Comparison of ENCODE assay signal across 2 cellular contexts in genomic region chr2:33377048-33377447, GRCh38.
TF ChIP-seq lines count a peak whose summit lies in the region.

No MANE protein-coding gene starts in this region.

TF ChIP-seq in SK-N-SH treated with all-trans-retinoic acid at 6 μM for 48 hours, 23 proteins besides CTCF, POLR2A, EP300 and RAD21:
- no peak for TF ChIP-seq TCF4 (CRISPR knock-in tag; IDR thresholded peaks at IDR 0.05; ENCODE audit: borderline replicate concordance)
- TF ChIP-seq CREB5 (CRISPR knock-in tag; IDR thresholded peaks at IDR 0.05; ENCODE audit: low read depth), result no peak
- no peak for TF ChIP-seq ZNF8 (CRISPR knock-in tag; IDR thresholded peaks at IDR 0.05)
- TF ChIP-seq POU6F1 (CRISPR knock-in tag; IDR thresholded peaks at IDR 0.05; ENCODE audit: borderline replicate concordance, low read depth), result no peak
- no peak for TF ChIP-seq ESRRG (CRISPR knock-in tag; IDR thresholded peaks at IDR 0.05)
- TF ChIP-seq SNAI2 (CRISPR knock-in tag; IDR thresholded peaks at IDR 0.05), result no peak
- no peak for TF ChIP-seq RARB (CRISPR knock-in tag; IDR thresholded peaks at IDR 0.05)
- no peak for TF ChIP-seq ZFP30 (CRISPR knock-in tag; IDR thresholded peaks at IDR 0.05)
- TF ChIP-seq TSHZ2 (CRISPR knock-in tag; IDR thresholded peaks at IDR 0.05), result no peak
- no peak for TF ChIP-seq GLIS3 (CRISPR knock-in tag; IDR thresholded peaks at IDR 0.05)
- TF ChIP-seq BACH2 (CRISPR knock-in tag; IDR thresholded peaks at IDR 0.05; ENCODE audit: borderline replicate concordance), result no peak
- no peak for TF ChIP-seq ARNTL (CRISPR knock-in tag; IDR thresholded peaks at IDR 0.05; ENCODE audit: borderline replicate concordance, low read depth)
- TF ChIP-seq OSR1 (CRISPR knock-in tag; IDR thresholded peaks at IDR 0.05), result no peak
- no peak for TF ChIP-seq ZC3H10 (CRISPR knock-in tag; IDR thresholded peaks at IDR 0.05)
- TF ChIP-seq ZFP3 (CRISPR knock-in tag; IDR thresholded peaks at IDR 0.05), result no peak
- TF ChIP-seq ZNF70 (CRISPR knock-in tag; IDR thresholded peaks at IDR 0.05), result no peak
- TF ChIP-seq ISL1 (CRISPR knock-in tag; IDR thresholded peaks at IDR 0.05), result no peak
- no peak for TF ChIP-seq TOX (CRISPR knock-in tag; IDR thresholded peaks at IDR 0.05; ENCODE audit: borderline replicate concordance)
- TF ChIP-seq CSDC2 (CRISPR knock-in tag; IDR thresholded peaks at IDR 0.05), result no peak
- no peak for TF ChIP-seq PATZ1 (CRISPR knock-in tag; IDR thresholded peaks at IDR 0.05; ENCODE audit: borderline replicate concordance)

TF ChIP-seq in SK-N-SH, 30 proteins besides CTCF, POLR2A, EP300 and RAD21:
- TF ChIP-seq POLR2AphosphoS5 (IDR thresholded peaks at IDR 0.05; ENCODE audit: low read depth, low read length), result no peak
- no peak for TF ChIP-seq USF1 (IDR thresholded peaks at IDR 0.05; ENCODE audit: borderline replicate concordance, low read depth)
- TF ChIP-seq NRF1 (IDR thresholded peaks at IDR 0.05; ENCODE audit: low read depth, low read length), result no peak
- no peak for TF ChIP-seq TEAD4 (IDR thresholded peaks at IDR 0.05; ENCODE audit: borderline replicate concordance, insufficient read depth)
- TF ChIP-seq EZH2phosphoT487 (IDR thresholded peaks at IDR 0.05; ENCODE audit: borderline replicate concordance, low read depth), result no peak
- TF ChIP-seq SIN3A (IDR thresholded peaks at IDR 0.05; ENCODE audit: borderline replicate concordance, low read depth, low read length), result no peak
- no peak for TF ChIP-seq GATA2 (CRISPR knock-in tag; IDR thresholded peaks at IDR 0.05)
- TF ChIP-seq GABPA (IDR thresholded peaks at IDR 0.05; ENCODE audit: low read depth), result no peak
- TF ChIP-seq FOSL2 (IDR thresholded peaks at IDR 0.05; ENCODE audit: borderline replicate concordance, low read depth), result no peak; the same call in 1 of the 2 replicates
- no peak for TF ChIP-seq FOXM1 (IDR thresholded peaks at IDR 0.05; ENCODE audit: low read depth)
- no peak for TF ChIP-seq YY1 (IDR thresholded peaks at IDR 0.05; ENCODE audit: low read depth)
- no peak for TF ChIP-seq NFIC (IDR thresholded peaks at IDR 0.05; ENCODE audit: borderline replicate concordance)
- TF ChIP-seq TAF1 (IDR thresholded peaks at IDR 0.05; ENCODE audit: borderline replicate concordance, low read depth, low read length), result no peak
- TF ChIP-seq RFX5 (IDR thresholded peaks at IDR 0.05; ENCODE audit: low read length), result no peak
TF ChIP-seq in SK-N-SH: peak in this region for 0.
